8 cellular contexts compared by ENCODE assay signal in the genomic region with DNA sequence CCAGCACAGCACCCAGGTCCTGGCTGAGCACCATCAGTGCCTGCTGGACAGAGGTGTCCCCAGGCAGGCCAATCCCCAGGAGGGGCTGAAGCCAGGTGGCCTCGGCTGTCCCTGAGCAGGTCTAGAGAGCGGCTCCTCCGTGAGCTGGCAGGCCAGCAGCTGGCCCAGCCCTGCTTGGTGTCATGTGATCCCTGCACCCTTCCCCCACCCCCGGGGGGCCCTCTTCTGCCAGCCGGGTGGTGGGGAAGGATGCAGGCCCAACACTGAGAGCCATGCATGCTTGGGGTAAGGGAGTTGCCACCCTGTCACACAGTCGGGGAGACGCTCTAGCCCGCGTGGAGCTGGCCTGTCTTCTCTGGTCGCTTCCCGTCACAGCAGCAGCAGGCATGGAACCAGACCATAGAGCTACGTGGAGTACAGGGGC. TPM values are rescaled to one million over a fixed set of nuclear protein-coding genes. Genes with fewer than 3 reads are reported as not detected.
A peak's percentile ranks its signal among the peaks of the same experiment; 100 is the strongest.
DNase-seq lines count a peak whose midpoint lies in the region; ATAC-seq, FAIRE-seq and TF ChIP-seq lines count a peak whose summit lies in the region.

No MANE protein-coding gene starts in this region.

- BruUV-seq in Panc1 (replicated peaks; lab: Mats Ljungman, UMichigan), result no TSS peak

- TF ChIP-seq POLR2A in gastroesophageal sphincter (IDR thresholded peaks at IDR 0.05), result no peak

- intact Hi-C loops in Panc1 (cut with micrococcal nuclease; ENCODE audit: unreplicated experiment), result no loop called here
- intact Hi-C loops in posterior vena cava (cut with DNase I), result no loop called here

- peak overlapping the region; percentile 39; the same call in 1 of the 2 replicates for H3K27ac ChIP-seq in Panc1 (ENCODE audit: low read length)
- peak overlapping the region; percentile 6 to 79 (median 78) for H3K27ac ChIP-seq in gastroesophageal sphincter

- CTCF ChIA-PET in Panc1 (lab: Charles Lee), result no interaction called here

- no peaks in the 10 kb centered on the region for H3K9me3 ChIP-seq in Panc1 (ENCODE audit: control insufficient read depth, insufficient read depth, low read depth, low read length)
- H3K9me3 ChIP-seq in gastroesophageal sphincter, result no peaks in the 10 kb centered on the region

- H3K4me1 ChIP-seq in Panc1 (ENCODE audit: control insufficient read depth, insufficient read depth, low read length), result peaks cover 49% of the 10 kb centered on the region
- H3K4me1 ChIP-seq in gastroesophageal sphincter, result peaks cover 0 to 74% (median 66%) of the 10 kb centered on the region in 3 donors

- TF ChIP-seq CTCF in Panc1 (IDR thresholded peaks at IDR 0.05), result no peak
- no peak for TF ChIP-seq CTCF in gastroesophageal sphincter (IDR thresholded peaks at IDR 0.05)

- POLR2A ChIA-PET in Panc1 (lab: Charles Lee), result no interaction called here

- no CpG with 5 or more reads among the region's 12 CpGs for WGBS in gastroesophageal sphincter (ENCODE audit: low coverage in 1 of 2), 2 donors

- H3K36me3 ChIP-seq in Panc1 (ENCODE audit: control insufficient read depth, insufficient read depth, low read length) (no peaks in the 10 kb centered on the region), gastroesophageal sphincter (peaks cover 0 to 32% of the 10 kb centered on the region in 2 donors)

- peak; percentile 17; the same call in 1 of the 2 replicates for ATAC-seq in Panc1
- ATAC-seq in gastroesophageal sphincter, result peak; percentile 12
- ATAC-seq in HG02884 (IDR thresholded peaks at IDR 0.05; ENCODE audit: unreplicated experiment), result no peak
- ATAC-seq in GM18858 (IDR thresholded peaks at IDR 0.05; ENCODE audit: unreplicated experiment), result no peak

- TF ChIP-seq EP300 in gastroesophageal sphincter (IDR thresholded peaks at IDR 0.05), result no peak

- no peak for FAIRE-seq in HTR-8/SVneo (lab: Jason Lieb, UNC)

- DNase-seq in ELF-1 (ENCODE audit: low read depth, low spot score) (peak; percentile 56), Panc1 (ENCODE audit: low read depth, low spot score) (no peak), posterior vena cava (ENCODE audit: low spot score) (peak; percentile 81), SW 1271 (lab: John Stamatoyannopoulos, UW) (no peak), HTR-8/SVneo (ENCODE audit: insufficient read length, low spot score) (no peak)

- in situ Hi-C loops in Panc1 (cut with HindIII; ENCODE audit: low pct_unique_long_range_greater_than_20kb, low sequenced_read_pairs), result no loop called here

- no peak overlapping the region for H3K4me3 ChIP-seq in Panc1 (ENCODE audit: low read depth in 2 of 2, low read length in 2 of 2)
- H3K4me3 ChIP-seq in gastroesophageal sphincter, result peak overlapping the region in 1 of 2 donors; percentile 19

- no peaks in the 10 kb centered on the region for H3K27me3 ChIP-seq in Panc1 (ENCODE audit: control insufficient read depth, insufficient read depth, low read length)
- H3K27me3 ChIP-seq in gastroesophageal sphincter, result no peaks in the 10 kb centered on the region

RNA-seq across cellular contexts. Expression of a gene that starts 7.1 kb away (rescaled TPM):
- total RNA-seq in Panc1 (2021; ENCODE audit: unreplicated experiment) (25.8 TPM), gastroesophageal sphincter (10 to 100 TPM; 44.8 to 53.0 (median 49.8) TPM), posterior vena cava (10 to 100 TPM; 27.6 to 28.3 TPM)
- polyA plus RNA-seq in Panc1 (2012; ENCODE audit: insufficient read length), result 47.7 TPM

RNA-seq across cellular contexts. Expression of a gene that starts 49.8 kb away (rescaled TPM):
- 1.8 TPM for total RNA-seq in Panc1 (2021; ENCODE audit: unreplicated experiment)
- 2.6 TPM for polyA plus RNA-seq in Panc1 (2012; ENCODE audit: insufficient read length)
- total RNA-seq in gastroesophageal sphincter, result 10 to 100 TPM; 11.3 to 18.0 (median 15.6) TPM
- total RNA-seq in posterior vena cava, result 10 to 100 TPM; 14.2 to 19.9 TPM

RNA-seq across cellular contexts. Expression of a gene that starts 52.2 kb away (rescaled TPM):
- total RNA-seq in Panc1 (2021; ENCODE audit: unreplicated experiment) (4.3 TPM), gastroesophageal sphincter (under 1 TPM in 3 of 4 donors, not detected in 1; 0.35 to 0.81 (median 0.62) TPM), posterior vena cava (1 to 10 TPM in 1 of 2 donors, under 1 TPM in 1; 0.51 to 2.8 TPM)
- polyA plus RNA-seq in Panc1 (2012; ENCODE audit: insufficient read length), result 0.64 TPM

Comparison
In these comparisons a context has a peak if more than half of its experiments do, and no peak if none do; other contexts are left out.
1. DNase-seq: peak in ELF-1 (single experiment) and posterior vena cava (single experiment); none in Panc1 (single experiment), SW 1271 (0 of 2) and HTR-8/SVneo (single experiment).
2. ATAC-seq: peak in Panc1 (single experiment) and gastroesophageal sphincter (single experiment); none in HG02884 (single experiment) and GM18858 (single experiment).